In the genomic region with DNA sequence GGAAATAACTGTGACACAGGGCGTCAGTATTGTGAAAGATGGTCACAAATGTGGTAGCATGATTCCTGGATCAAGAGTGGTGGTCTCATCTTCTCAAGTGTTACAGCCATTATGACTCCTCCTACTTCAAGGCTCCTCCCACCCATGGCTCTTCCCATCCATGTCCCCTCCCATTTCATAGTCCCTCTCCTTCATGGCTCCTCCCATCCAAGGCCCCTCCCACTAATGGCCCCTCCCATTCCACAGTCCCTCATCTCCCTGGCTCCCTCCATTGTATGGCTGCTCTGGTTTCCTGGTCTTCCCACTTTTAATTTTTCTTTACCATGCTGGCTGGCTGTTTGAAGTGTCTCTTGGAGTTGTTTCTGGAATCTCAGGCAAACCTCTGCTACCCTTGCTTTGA, we compare ENCODE assay signal across 25 cellular contexts.
DNase-seq lines count a peak whose midpoint lies in the region; ATAC-seq and TF ChIP-seq lines count a peak whose summit lies in the region.
"Had no signal": no experiment of that assay in that cellular context is flagged by ENCODE, and none has a peak within 500 bp of the region (broad histone marks: within the 10 kb centered on the region; RNA-seq: fewer than 3 reads in every experiment).

No MANE protein-coding gene starts in this region.

- BruUV-seq in A673 (replicated peaks; lab: Mats Ljungman, UMichigan): no TSS peak

- POLR2A ChIA-PET in A673 (lab: Charles Lee; ENCODE audit: low non-redundant PET): interaction anchor here (0.7 kb wide), 1 partner anchor 97 kb away, joined by 5 read pairs; no protein-coding TSS in a partner anchor

- H3K27ac Mint-ChIP-seq in GM23338: no peak overlapping the region
- H3K27ac Mint-ChIP-seq: B cell, T-cell had no signal

- no peaks in the 10 kb centered on the region for H4K20me1 ChIP-seq in GM23338 (replicated peaks; ENCODE audit: insufficient read depth)

- H3K79me2 ChIP-seq in GM23338 (replicated peaks; ENCODE audit: insufficient read depth): no peaks in the 10 kb centered on the region

- no peak overlapping the region for H3K4me3 Mint-ChIP-seq in GM23338
- H3K4me3 Mint-ChIP-seq: B cell, CD14-positive monocyte, T-cell had no signal

- H3K4me1 ChIP-seq in A673 (ENCODE audit: insufficient read depth, low read length, poor library complexity, severe bottlenecking) (no peaks in the 10 kb centered on the region), GM23338 (ENCODE audit: insufficient read depth) (0 out of 2 replicates have a peak, but pooled peaks cover 3% of the 10 kb centered on the region), Peyer's patch (no peaks in the 10 kb centered on the region)

- no peaks in the 10 kb centered on the region for H3K27me3 ChIP-seq in A673 (replicated peaks; ENCODE audit: insufficient read depth, low read depth, low read length, poor library complexity)
- H3K27me3 ChIP-seq in GM23338 (ENCODE audit: insufficient read depth): no peaks in the 10 kb centered on the region
- no peaks in the 10 kb centered on the region for H3K27me3 ChIP-seq in Peyer's patch

- no peaks in the 10 kb centered on the region for H3F3A ChIP-seq in GM23338 (replicated peaks; ENCODE audit: low read depth)

- H3K9me3 ChIP-seq in A673 (ENCODE audit: low read depth, low read length, poor library complexity, severe bottlenecking) (no peaks in the 10 kb centered on the region), Peyer's patch (no peaks in the 10 kb centered on the region)

- H2AFZ ChIP-seq in GM23338: no peak overlapping the region
- H2AFZ ChIP-seq: GM23248 had no signal

- no peak for ATAC-seq in GM23338
- ATAC-seq in HG02840 (IDR thresholded peaks at IDR 0.05; ENCODE audit: low FRiP score, unreplicated experiment): no peak
- ATAC-seq in HG03196 (IDR thresholded peaks at IDR 0.05; ENCODE audit: unreplicated experiment): no peak
- ATAC-seq: GM12878, HepG2, T-cell had no signal

- no peaks in the 10 kb centered on the region for H3K36me3 ChIP-seq in A673 (ENCODE audit: insufficient read depth, low read length, poor library complexity, severe bottlenecking)
- no peaks in the 10 kb centered on the region for H3K36me3 ChIP-seq in GM23338 (ENCODE audit: insufficient read depth)
- no peaks in the 10 kb centered on the region for H3K36me3 ChIP-seq in Peyer's patch

- TF ChIP-seq CTCF in A673 (conservative IDR thresholded peaks at IDR 0.05; ENCODE audit: low read depth, low read length) (no peak), GM23338 (conservative IDR thresholded peaks at IDR 0.05; ENCODE audit: low read depth in 2 of 2) (no peak), Peyer's patch (IDR thresholded peaks at IDR 0.05) (no peak)

- H3K4me3 ChIP-seq in A673 (ENCODE audit: low read depth, low read length, poor library complexity, severe bottlenecking): no peak overlapping the region
- H3K4me3 ChIP-seq in GM23338: no peak overlapping the region
- no peak overlapping the region for H3K4me3 ChIP-seq in Peyer's patch
- H3K4me3 ChIP-seq: GM12878, GM23248 had no signal

- CTCF ChIA-PET in A673 (lab: Charles Lee): no interaction called here

- no peak overlapping the region for H3K4me2 ChIP-seq in GM23338

- H3K9me2 ChIP-seq in GM23338 (ENCODE audit: insufficient read depth): no peaks in the 10 kb centered on the region

- H3K27me3 Mint-ChIP-seq in GM23338 (ENCODE audit: insufficient read depth, low read depth, poor library complexity): peaks cover 3% of the 10 kb centered on the region
- H3K27me3 Mint-ChIP-seq: B cell had no signal

- H3K36me3 Mint-ChIP-seq in GM23338 (ENCODE audit: low read depth): peaks cover 36% of the 10 kb centered on the region; the same call in 2 of the 3 replicates
- H3K36me3 Mint-ChIP-seq: CD14-positive monocyte, T-cell had no signal

- DNase-seq in A673 (ENCODE audit: low spot score): peak; percentile 29
- peak; percentile 28 for DNase-seq in GM23338 (ENCODE audit: low spot score)
- DNase-seq in NAMALWA (ENCODE audit: low spot score): peak; percentile 31
- DNase-seq in erythroblast (lab: John Stamatoyannopoulos, UW): peak; percentile 2 to 10
- DNase-seq in SHP77 (lab: John Stamatoyannopoulos, UW): no peak
- no peak for DNase-seq in Peyer's patch
- DNase-seq: DMS79, GM23248, KBM-7, MM.1S, NCI-H1092 treated with DMSO at 0.1 percent for 48 hours, NCI-H146, NCI-H2029 treated with DMSO at 0.1 percent for 48 hours, NCI-H226, NCI-H524, NCI-H774, RPMI8226, SHP77 treated with DMSO at 0.1 percent for 48 hours, T-cell had no signal

- TF ChIP-seq POLR2A in erythroblast (IDR thresholded peaks at IDR 0.05; ENCODE audit: low read length) (no peak), Peyer's patch (IDR thresholded peaks at IDR 0.05) (no peak)

- intact Hi-C loops in A673 (cut with micrococcal nuclease; ENCODE audit: unreplicated experiment): no loop called here

- no peaks in the 10 kb centered on the region for H3K4me1 Mint-ChIP-seq in GM23338
- H3K4me1 Mint-ChIP-seq: B cell, CD14-positive monocyte, T-cell had no signal

- H3K9me3 Mint-ChIP-seq in GM23338: peaks cover 97% of the 10 kb centered on the region

- no peak overlapping the region for H3K27ac ChIP-seq in A673 (ENCODE audit: low read depth, low read length, poor library complexity, severe bottlenecking)
- H3K27ac ChIP-seq in GM23338 (ENCODE audit: low read depth): no peak overlapping the region
- no peak overlapping the region for H3K27ac ChIP-seq in Peyer's patch
- H3K27ac ChIP-seq: GM23248 had no signal

TF ChIP-seq in GM23338, 12 proteins besides CTCF, POLR2A, EP300 and RAD21:
- no peak for TF ChIP-seq EZH2phosphoT487 (IDR thresholded peaks at IDR 0.05; ENCODE audit: unreplicated experiment)
- TF ChIP-seq POLR2AphosphoS5 (IDR thresholded peaks at IDR 0.05; ENCODE audit: low read depth): no peak
- TF ChIP-seq NANOG (IDR thresholded peaks at IDR 0.05; ENCODE audit: borderline replicate concordance): no peak
- TF ChIP-seq JUNB (IDR thresholded peaks at IDR 0.05; ENCODE audit: unreplicated experiment): no peak

Comparison
In these comparisons a context has a peak if more than half of its experiments do, and no peak if none do; other contexts are left out.
1. DNase-seq: peak in A673 (single experiment), GM23338 (single experiment), NAMALWA (single experiment) and erythroblast (2 of 2); none in SHP77 (0 of 2) and Peyer's patch (0 of 3).